ENCODE assay signal across 19 cellular contexts in the genomic region with DNA sequence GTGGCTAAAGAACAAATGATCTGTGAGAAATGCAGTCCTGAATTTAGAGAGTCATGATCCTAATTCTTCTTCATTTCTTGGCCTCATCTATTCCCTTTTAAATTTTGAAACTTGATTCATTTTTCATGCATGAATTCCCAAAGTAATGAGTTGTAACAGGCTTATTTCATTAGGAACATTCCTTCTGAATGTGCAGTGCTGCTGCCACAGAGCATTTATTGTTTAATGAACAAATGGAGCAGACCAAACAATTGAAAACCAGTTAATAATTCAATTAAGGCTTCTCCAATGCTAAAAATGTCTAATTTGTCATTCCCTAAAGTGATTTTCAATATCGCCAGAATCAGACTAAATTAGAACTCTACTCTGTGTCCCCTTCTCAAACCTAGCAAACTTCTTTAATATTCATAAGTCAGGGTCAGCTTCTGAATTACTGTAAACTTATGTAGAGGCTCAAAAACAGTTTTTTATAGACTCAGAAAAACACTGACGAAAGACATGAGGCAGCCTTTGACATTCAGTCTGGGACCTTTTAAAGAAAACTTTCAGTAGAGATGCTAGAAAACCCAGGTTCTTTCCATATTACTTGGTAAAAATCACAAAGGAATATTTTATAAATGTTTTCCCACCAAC.
"Had no signal": no experiment of that assay in that cellular context is flagged by ENCODE, and none has a peak within 500 bp of the region (broad histone marks: within the 10 kb centered on the region; RNA-seq: fewer than 3 reads in every experiment).

No MANE protein-coding gene starts in this region.

- H3K27me3 ChIP-seq: adrenal gland, neural progenitor cell, right atrium auricular region, stomach, uterus had no signal

- H3K36me3 Mint-ChIP-seq: activated naive CD8-positive, alpha-beta T cell; naive thymus-derived CD8-positive, alpha-beta T cell; neural progenitor cell had no signal

- H3K27me3 Mint-ChIP-seq: activated B cell treated with CpG ODN at 0.5 μM for 24 hours had no signal

- H3K9me3 ChIP-seq: adrenal gland, lower lobe of right lung, right atrium auricular region, stomach, uterus had no signal

- H3K4me3 ChIP-seq: adrenal gland, coronary artery, lower lobe of right lung, neural progenitor cell, right atrium auricular region, stomach, uterus had no signal

- H3K27ac ChIP-seq: adrenal gland, coronary artery, epithelial cell of prostate, lower lobe of right lung, neural progenitor cell, right atrium auricular region, stomach, uterus had no signal

- H3K36me3 ChIP-seq: adrenal gland, lower lobe of right lung, neural progenitor cell, right atrium auricular region, uterus had no signal

- FAIRE-seq: astrocyte had no signal

- H3K4me1 ChIP-seq: adrenal gland, lower lobe of right lung, right atrium auricular region, uterus had no signal

- H3K4me2 ChIP-seq: neural progenitor cell had no signal

- H2AFZ ChIP-seq: neural progenitor cell had no signal

- ATAC-seq: activated T-cell treated with anti-CD3 and anti-CD28 coated beads, Interleukin-2, amount 50 U/mL, for 4 hours had no signal

- H3K4me1 Mint-ChIP-seq: activated B cell treated with CpG ODN at 0.5 μM for 24 hours; naive thymus-derived CD8-positive, alpha-beta T cell had no signal

- H3K9me3 Mint-ChIP-seq: activated B cell treated with CpG ODN at 0.5 μM for 24 hours; activated T-cell treated with anti-CD3 and anti-CD28 coated beads, Interleukin-2, amount 50 U/mL, for 4 hours; activated T-helper 2 cell treated with anti-CD3 and anti-CD28 coated beads, Interferon-gamma antibody, Interleukin-2, Interleukin-4, amounts not matched to agents 10 μg/mL and 5 μg/mL and 100 μg/mL, durations not matched to agents 14 hours and 24 hours and 36 hours; endodermal cell; naive thymus-derived CD8-positive, alpha-beta T cell; neural progenitor cell; T-helper 1 cell treated with Interleukin-12 subunit alpha and Interleukin-12 subunit beta and Interleukin-4 antibody, amounts not matched to agents 30 μg/mL and 1 μg/mL, for 36 hours had no signal

- H3K9ac ChIP-seq: neural progenitor cell had no signal

- H3K4me3 Mint-ChIP-seq: activated B cell treated with CpG ODN at 0.5 μM for 24 hours; activated naive CD8-positive, alpha-beta T cell; activated T-cell treated with anti-CD3 and anti-CD28 coated beads, Interleukin-2, amount 50 U/mL, for 4 hours; endodermal cell; naive thymus-derived CD8-positive, alpha-beta T cell; neural progenitor cell; T-helper 1 cell treated with Interleukin-12 subunit alpha and Interleukin-12 subunit beta and Interleukin-4 antibody, amounts not matched to agents 30 μg/mL and 1 μg/mL, for 36 hours had no signal

- DNase-seq: activated B cell treated with CpG ODN at 0.5 μM for 24 hours; activated CD8-positive, alpha-beta memory T cell treated with anti-CD3 and anti-CD28 coated beads, Interleukin-2, amount 50 U/mL, for 48 hours; lower lobe of right lung; T1000 had no signal

- H3K27ac Mint-ChIP-seq: activated B cell treated with CpG ODN at 0.5 μM for 24 hours; activated naive CD8-positive, alpha-beta T cell; activated T-helper 2 cell treated with anti-CD3 and anti-CD28 coated beads, Interferon-gamma antibody, Interleukin-2, Interleukin-4, amounts not matched to agents 10 μg/mL and 5 μg/mL and 100 μg/mL, durations not matched to agents 14 hours and 24 hours and 36 hours; endodermal cell; naive thymus-derived CD8-positive, alpha-beta T cell; neural progenitor cell; progenitor cell of endocrine pancreas; T-helper 1 cell treated with Interleukin-12 subunit alpha and Interleukin-12 subunit beta and Interleukin-4 antibody, amounts not matched to agents 30 μg/mL and 1 μg/mL, for 36 hours had no signal
